ENCODE assay signal across 11 cellular contexts in genomic region chr16:51713502-51713901, GRCh38.
"Had no signal": no experiment of that assay in that cellular context is flagged by ENCODE, and none has a peak within 500 bp of the region (broad histone marks: within the 10 kb centered on the region; RNA-seq: fewer than 3 reads in every experiment).

No MANE protein-coding gene starts in this region.

- H3K4me1 ChIP-seq: HAP-1 had no signal

- H3K9ac ChIP-seq: GM23248 had no signal

- H3K9me3 ChIP-seq: HAP-1 had no signal

- H3K4me2 ChIP-seq: GM23338 had no signal

- FAIRE-seq: H1, H54 had no signal

- H3K27ac ChIP-seq: GM23248 had no signal

- H3K4me3 ChIP-seq: GM23248, GM23338, HAP-1 had no signal

- ATAC-seq: GM23338, HCT116 had no signal

- H2AFZ ChIP-seq: GM23248, GM23338 had no signal

- H3K36me3 ChIP-seq: HAP-1 had no signal

- DNase-seq: GM23248, GOT3, H7, H9, HCEC 1CT, HFFc6 had no signal
